24 cellular contexts compared by ENCODE assay signal in the genomic region with DNA sequence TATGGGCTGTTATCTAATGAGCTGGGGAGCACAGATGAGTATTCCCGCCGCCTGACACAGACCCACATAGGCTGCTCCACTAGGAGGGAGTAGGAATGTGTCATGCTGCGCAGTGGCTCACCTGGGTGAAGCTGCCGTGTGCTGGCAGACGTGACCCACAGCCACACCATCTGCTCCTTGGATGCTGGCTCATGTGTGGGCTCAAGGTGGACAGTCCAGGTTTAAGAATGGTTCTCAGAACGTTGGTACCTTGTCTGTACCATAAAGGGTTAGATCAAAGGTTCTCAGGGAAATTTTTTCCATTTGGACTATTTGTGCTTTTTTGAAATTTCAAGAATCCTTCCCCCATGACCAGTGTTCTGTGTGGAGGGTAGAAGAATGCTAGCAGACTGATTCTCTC.
"Had no signal": no experiment of that assay in that cellular context is flagged by ENCODE, and none has a peak within 500 bp of the region (broad histone marks: within the 10 kb centered on the region; RNA-seq: fewer than 3 reads in every experiment).

No MANE protein-coding gene starts in this region.

- ATAC-seq: natural killer cell; psoas muscle; right cardiac atrium; right lobe of liver; stimulated activated effector memory CD8-positive, alpha-beta T cell treated with anti-CD3 and anti-CD28 coated beads, Interleukin-12 subunit alpha, Interleukin-12 subunit beta, amount 100 ng/mL, for 72 hours; stimulated activated naive B cell treated with anti-CD40 and anti-IgM and Interleukin-4, amounts not matched to agents 10 μg/mL and 1 μg/mL and 100 μg/mL, for 72 hours; upper lobe of right lung had no signal

- H3K27ac ChIP-seq: neural progenitor cell, ovary, parathyroid adenoma, psoas muscle, right lobe of liver, sigmoid colon, stomach, thoracic aorta, thyroid gland, tibial nerve, upper lobe of right lung, uterus had no signal

- H3K27me3 ChIP-seq: neural progenitor cell, ovary, right lobe of liver, sigmoid colon, stomach, thyroid gland, tibial nerve, upper lobe of right lung, uterus had no signal

- DNase-seq: natural killer cell; occipital lobe; ovary; posterior cingulate gyrus; psoas muscle; right cardiac atrium; right lobe of liver; sigmoid colon; small intestine; stimulated activated CD4-positive, alpha-beta T cell treated with anti-CD3 and anti-CD28 coated beads, Interleukin-15, amount 100 ng/mL, for 24 hours; stimulated activated CD4-positive, alpha-beta T cell treated with anti-CD3 and anti-CD28 coated beads, Interleukin-2, amount 100 ng/mL, for 24 hours; stimulated activated CD4-positive, alpha-beta T cell treated with anti-CD3 and anti-CD28 coated beads, Interleukin-2, amount 100 ng/mL, for 48 hours; stimulated activated CD4-positive, alpha-beta T cell treated with anti-CD3 and anti-CD28 coated beads, Interleukin-4, amount 100 ng/mL, for 24 hours; stimulated activated naive B cell treated with anti-CD40 and anti-IgM and Interleukin-4, amounts not matched to agents 10 μg/mL and 1 μg/mL and 100 μg/mL, for 72 hours; stimulated activated naive CD4-positive, alpha-beta T cell treated with Interleukin-2 at 50 U/mL for 16 hours; stomach; thyroid gland; upper lobe of right lung; uterus had no signal

- H3K4me3 ChIP-seq: neural progenitor cell, ovary, psoas muscle, right lobe of liver, sigmoid colon, stomach, thoracic aorta, thyroid gland, tibial nerve, upper lobe of right lung, uterus had no signal

- H3K9me3 ChIP-seq: ovary, psoas muscle, right lobe of liver, sigmoid colon, thyroid gland, upper lobe of right lung, uterus had no signal

- H3K4me1 ChIP-seq: neural progenitor cell, parathyroid adenoma, psoas muscle, right lobe of liver, sigmoid colon, stomach, tibial nerve, upper lobe of right lung, uterus had no signal

- H3K36me3 ChIP-seq: neural progenitor cell, ovary, right lobe of liver, sigmoid colon, stomach, thoracic aorta, thyroid gland, tibial nerve, upper lobe of right lung, uterus had no signal
